In genomic region chr3:38021196-38021595, GRCh38 we compare ENCODE assay signal across 22 cellular contexts. TPM values are rescaled to one million over a fixed set of nuclear protein-coding genes. Genes with fewer than 3 reads are reported as not detected.
A peak's percentile ranks its signal among the peaks of the same experiment; 100 is the strongest.
DNase-seq lines count a peak whose midpoint lies in the region; ATAC-seq and TF ChIP-seq lines count a peak whose summit lies in the region.
"Had no signal": no experiment of that assay in that cellular context is flagged by ENCODE, and none has a peak within 500 bp of the region (broad histone marks: within the 10 kb centered on the region; RNA-seq: fewer than 3 reads in every experiment).

No MANE protein-coding gene starts in this region.

- H3K4me1 ChIP-seq in transverse colon = peaks cover 0 to 32% (median 16%) of the 10 kb centered on the region in 4 donors
- H3K4me1 ChIP-seq in foreskin keratinocyte = peaks cover 3% of the 10 kb centered on the region

- H3K27me3 Mint-ChIP-seq in effector memory CD8-positive, alpha-beta T cell = no peaks in the 10 kb centered on the region
- no peaks in the 10 kb centered on the region for H3K27me3 Mint-ChIP-seq in natural killer cell (ENCODE audit: low read depth in 2 of 2)
- H3K27me3 Mint-ChIP-seq: B cell had no signal

- in situ Hi-C loops in transverse colon (cut with MboI; ENCODE audit: low pct_ligation_motif_present in 1 of 4, low pct_unique_long_range_greater_than_20kb in 1 of 4, low sequenced_read_pairs in 3 of 4) = no loop called here

- ATAC-seq in left ventricle myocardium superior (no peak), natural killer cell (no peak), foreskin keratinocyte (no peak)
- no peak for ATAC-seq in effector memory CD8-positive, alpha-beta T cell (replicated peaks)

- peaks cover 34 to 52% of the 10 kb centered on the region in 2 donors for H3K4me1 Mint-ChIP-seq in effector memory CD8-positive, alpha-beta T cell (ENCODE audit: low read depth in 2 of 2)
- peaks cover 22 to 61% of the 10 kb centered on the region in 2 donors for H3K4me1 Mint-ChIP-seq in natural killer cell

- peaks cover 20% of the 10 kb centered on the region for H3K36me3 Mint-ChIP-seq in effector memory CD8-positive, alpha-beta T cell (ENCODE audit: insufficient read depth)
- H3K36me3 Mint-ChIP-seq in natural killer cell = no peaks in the 10 kb centered on the region

- no peak overlapping the region for H3K4me3 ChIP-seq in transverse colon
- H3K4me3 ChIP-seq: GM23248, Peyer's patch, SJSA1 had no signal

- TF ChIP-seq CTCF in natural killer cell (IDR thresholded peaks at IDR 0.05) = no peak
- no peak for TF ChIP-seq CTCF in transverse colon (IDR thresholded peaks at IDR 0.05)
- no peak for TF ChIP-seq CTCF in foreskin keratinocyte (conservative IDR thresholded peaks at IDR 0.05)

- no peak overlapping the region for H3K4me3 Mint-ChIP-seq in effector memory CD8-positive, alpha-beta T cell
- H3K4me3 Mint-ChIP-seq in natural killer cell = no peak overlapping the region
- H3K4me3 Mint-ChIP-seq: B cell had no signal

- TF ChIP-seq EP300 in transverse colon (IDR thresholded peaks at IDR 0.05; ENCODE audit: low read depth) = no peak

- H3K36me3 ChIP-seq in transverse colon = peaks cover 0 to 20% (median 2%) of the 10 kb centered on the region in 4 donors

- intact Hi-C loops in cardiac septum (cut with DNase I) = no loop called here
- intact Hi-C loops in left ventricle myocardium superior (cut with micrococcal nuclease) = no loop called here
- intact Hi-C loops in natural killer cell (cut with micrococcal nuclease) = no loop called here
- intact Hi-C loops in transverse colon (cut with DNase I; ENCODE audit: low total_unique reads) = no loop called here

- H3K9me3 ChIP-seq in transverse colon = no peaks in the 10 kb centered on the region
- H3K9me3 ChIP-seq: SJSA1 had no signal

- H3K27me3 ChIP-seq in transverse colon (no peaks in the 10 kb centered on the region), foreskin keratinocyte (no peaks in the 10 kb centered on the region)
- H3K27me3 ChIP-seq: Peyer's patch, SJSA1 had no signal

- H3K9me3 Mint-ChIP-seq in effector memory CD8-positive, alpha-beta T cell = no peaks in the 10 kb centered on the region
- H3K9me3 Mint-ChIP-seq in natural killer cell = peaks cover 0 to 3% of the 10 kb centered on the region in 2 donors

- 89% methylated on average over 4 of the region's 4 CpGs; no CpG with 5 or more reads in 1 of the 2 donors for WGBS in transverse colon (ENCODE audit: low coverage in 1 of 2), 2 donors

- DNase-seq in cardiac septum (ENCODE audit: low spot score) = peak; percentile 71
- no peak for DNase-seq in left ventricle myocardium superior
- DNase-seq in effector memory CD8-positive, alpha-beta T cell = no peak
- no peak for DNase-seq in natural killer cell
- DNase-seq in transverse colon = peak; percentile 7
- no peak for DNase-seq in NCI-H226
- DNase-seq in DMS153 treated with DMSO at 0.1 percent for 48 hours (lab: John Stamatoyannopoulos, UW; ENCODE audit: unreplicated experiment) = no peak
- DNase-seq in foreskin keratinocyte = no peak
- DNase-seq: Calu3; DMS53; EL; GM23248; NCI-H1048; NCI-H1436 treated with DMSO at 0.1 percent for 48 hours; NCI-H2029 treated with DMSO at 0.1 percent for 48 hours; NCI-H510A; NCI-H748 treated with DMSO at 0.1 percent for 48 hours; NK-92 treated with Interleukin-12 subunit alpha and Interleukin-12 subunit beta, amount 100 ng/mL, for 24 hours had no signal

- TF ChIP-seq POLR2A in transverse colon (IDR thresholded peaks at IDR 0.05) = no peak

- H3K27ac ChIP-seq in transverse colon (no peak overlapping the region), foreskin keratinocyte (no peak overlapping the region)
- H3K27ac ChIP-seq: GM23248, Peyer's patch, SJSA1 had no signal

- peak overlapping the region; percentile 49 to 83 for H3K27ac Mint-ChIP-seq in effector memory CD8-positive, alpha-beta T cell
- peak overlapping the region; percentile 30 to 99 for H3K27ac Mint-ChIP-seq in natural killer cell
- H3K27ac Mint-ChIP-seq: B cell had no signal

RNA-seq across cellular contexts. Expression of gene PLCD1, which starts 8.2 kb away (rescaled TPM):
- total RNA-seq in cardiac septum (10.1 TPM), left ventricle myocardium superior (6.9 TPM), natural killer cell (10 to 100 TPM; 27.7 to 38.1 (median 29.4) TPM), transverse colon (100 to 1,000 TPM in 2 of 4 donors, 10 to 100 TPM in 2; 21.1 to 126 (median 91.4) TPM), foreskin keratinocyte (23.5 and 27.4 TPM in 2 replicates)
- polyA plus RNA-seq in foreskin keratinocyte = 21.5 and 28.3 TPM in 2 replicates

RNA-seq across cellular contexts. Expression of gene DLEC1, which starts 17.8 kb away (rescaled TPM):
- 0.22 TPM for total RNA-seq in cardiac septum
- 1.1 TPM for total RNA-seq in left ventricle myocardium superior
- 1 to 10 TPM; 6.1 to 7.5 (median 7.0) TPM for total RNA-seq in natural killer cell
- total RNA-seq in transverse colon = 1 to 10 TPM in 2 of 4 donors, under 1 TPM in 2; 0.20 to 4.1 (median 1.4) TPM
- total RNA-seq in foreskin keratinocyte = not detected in 2 replicates
- polyA plus RNA-seq in foreskin keratinocyte = 0.02 TPM in 1 of 2 replicates, not detected in the other
- total RNA-seq: A172, GM23248, SJSA1 had no signal

RNA-seq across cellular contexts. Expression of gene VILL, which starts 30.6 kb away (rescaled TPM):
- total RNA-seq in cardiac septum (2.6 TPM), left ventricle myocardium superior (2.7 TPM), natural killer cell (10 to 100 TPM; 25.6 to 27.8 (median 26.9) TPM), transverse colon (100 to 1,000 TPM; 112 to 214 (median 172) TPM), foreskin keratinocyte (3.7 and 3.8 TPM in 2 replicates)
- polyA plus RNA-seq in foreskin keratinocyte = 3.1 and 3.4 TPM in 2 replicates

Comparison
In these comparisons a context has a peak if more than half of its experiments do, and no peak if none do; other contexts are left out.
1. DNase-seq: peak in cardiac septum (single experiment) and transverse colon (single experiment); none in left ventricle myocardium superior (single experiment), effector memory CD8-positive, alpha-beta T cell (0 of 3), natural killer cell (single experiment), NCI-H226 (single experiment), DMS153 treated with DMSO at 0.1 percent for 48 hours (single experiment) and foreskin keratinocyte (0 of 2).